14 cellular contexts compared by ENCODE assay signal in the genomic region with DNA sequence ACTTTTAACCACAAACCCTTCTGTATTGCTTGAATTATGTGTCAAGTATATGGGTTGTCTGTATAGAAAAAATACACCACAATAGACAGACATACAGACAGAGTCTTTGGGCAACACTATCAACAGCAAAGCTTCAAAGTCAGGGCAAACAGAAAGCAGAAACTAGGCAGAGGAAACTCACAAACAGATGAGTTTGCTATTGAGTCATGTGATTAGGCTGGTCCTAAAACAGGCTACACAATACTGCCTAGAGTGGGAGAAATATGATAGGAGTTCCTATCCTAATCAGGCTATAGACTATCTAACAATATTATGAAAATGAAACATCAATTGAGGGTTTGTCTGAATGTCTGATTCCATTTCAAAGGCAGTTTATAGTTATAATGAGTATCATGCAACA.
"Had no signal": no experiment of that assay in that cellular context is flagged by ENCODE, and none has a peak within 500 bp of the region (broad histone marks: within the 10 kb centered on the region; RNA-seq: fewer than 3 reads in every experiment).

No MANE protein-coding gene starts in this region.

- ATAC-seq: activated T-cell treated with anti-CD3 and anti-CD28 coated beads, Interleukin-2, amount 50 U/mL, for 72 hours; heart left ventricle; left lung; pancreas; upper lobe of right lung had no signal

- DNase-seq: activated CD4-positive, alpha-beta memory T cell treated with anti-CD3 and anti-CD28 coated beads for 36 hours; activated CD4-positive, alpha-beta T cell treated with anti-CD3 and anti-CD28 coated beads for 1 hour; activated gamma-delta T cell treated with Interleukin-2 at 50 U/mL for 16 hours; activated naive CD8-positive, alpha-beta T cell treated with anti-CD3 and anti-CD28 coated beads for 36 hours; activated T-cell treated with anti-CD3 and anti-CD28 coated beads, Interleukin-2, amount 50 U/mL, for 72 hours; foreskin melanocyte; heart left ventricle; islet precursor cell; left lung; naive B cell; pancreas; stimulated activated CD4-positive, alpha-beta T cell treated with anti-CD3 and anti-CD28 coated beads, Interleukin-4, amount 100 ng/mL, for 1 hour; stimulated activated CD8-positive, alpha-beta memory T cell treated with anti-CD3 and anti-CD28 coated beads, Interleukin-4, amount 100 ng/mL, for 48 hours; upper lobe of right lung had no signal
